In the genomic region with DNA sequence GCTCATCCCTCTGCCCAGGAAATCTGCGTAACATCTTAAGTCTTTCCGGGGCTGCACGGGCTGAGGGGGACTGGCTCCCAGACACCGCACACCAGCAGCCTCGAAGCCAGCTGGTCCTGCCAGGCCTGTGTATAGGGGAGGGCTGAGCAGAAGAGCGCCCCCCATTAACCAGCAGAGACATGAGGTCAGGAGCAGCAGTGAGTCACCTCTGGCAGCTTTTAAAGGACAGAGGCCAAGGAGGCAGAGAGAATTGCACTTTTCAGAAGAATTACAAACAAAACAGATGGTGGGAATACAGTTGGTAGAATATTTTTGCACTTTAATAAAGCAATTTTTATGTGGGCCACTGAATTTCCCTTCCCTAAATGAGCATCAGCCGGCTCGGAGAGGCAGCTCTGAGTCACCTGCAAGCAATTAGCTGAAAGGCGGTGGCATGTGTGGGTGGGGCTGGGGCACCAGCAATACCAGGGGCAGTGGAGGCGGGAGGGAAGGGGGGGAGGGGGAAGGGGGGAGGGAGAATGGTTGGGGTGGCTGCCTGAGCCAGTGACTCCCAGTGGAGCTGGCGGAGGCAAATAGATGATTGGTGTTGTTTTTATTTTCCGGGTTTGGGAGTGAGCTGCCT, we compare ENCODE assay signal across 8 cellular contexts. TPM values are rescaled to one million over a fixed set of nuclear protein-coding genes. Genes with fewer than 3 reads are reported as not detected.
DNase-seq lines count a peak whose midpoint lies in the region; ATAC-seq and TF ChIP-seq lines count a peak whose summit lies in the region.

No MANE protein-coding gene starts in this region.

- H3K27me3 ChIP-seq in foreskin keratinocyte (no peaks in the 10 kb centered on the region), HAP-1 (ENCODE audit: low read depth) (peaks cover 4% of the 10 kb centered on the region; the same call in 1 of the 2 replicates)

- peak; percentile 92 for DNase-seq in A172 (ENCODE audit: low spot score)
- peak; percentile 88 for DNase-seq in HK-2 (ENCODE audit: unreplicated experiment)
- DNase-seq in RKO (ENCODE audit: low spot score), result peak; percentile 57
- DNase-seq in foreskin keratinocyte, result peak; percentile 44 to 70
- no peak for DNase-seq in HAP-1 (ENCODE audit: low spot score in 2 of 2)
- no peak for DNase-seq in NCI-H128 (lab: John Stamatoyannopoulos, UW; ENCODE audit: unreplicated experiment)
- DNase-seq in activated CD4-positive, alpha-beta T cell treated with anti-CD3 and anti-CD28 coated beads, Interleukin-2, amount 50 U/mL, for 1 hour, result no peak

- H3K27ac ChIP-seq in foreskin keratinocyte, result peak overlapping the region; percentile 80

- H3K4me3 ChIP-seq in HAP-1, result no peak overlapping the region

- H3K36me3 ChIP-seq in HAP-1 (replicated peaks), result no peaks in the 10 kb centered on the region

- in situ Hi-C loops in HAP-1 (cut with MboI; ENCODE audit: low sequenced_read_pairs), result no loop called here

- H3K9me3 ChIP-seq in HAP-1, result no peaks in the 10 kb centered on the region

- H3K4me1 ChIP-seq in foreskin keratinocyte (peaks cover 8% of the 10 kb centered on the region), HAP-1 (no peaks in the 10 kb centered on the region)

- peak; percentile 24 for TF ChIP-seq CTCF in foreskin keratinocyte (conservative IDR thresholded peaks at IDR 0.05)

- peak; percentile 70 for ATAC-seq in foreskin keratinocyte
- no peak for ATAC-seq in HG03095 (IDR thresholded peaks at IDR 0.05; ENCODE audit: unreplicated experiment)

RNA-seq across cellular contexts. Expression of gene GOLGA7B, which starts 39.1 kb away (rescaled TPM):
- 1.2 and 1.9 TPM in 2 replicates for total RNA-seq in A172 (2014; rRNA removed; shearing (Covaris generic))
- total RNA-seq in foreskin keratinocyte, result 0.63 and 0.68 TPM in 2 replicates
- 0.66 and 0.90 TPM in 2 replicates for polyA plus RNA-seq in foreskin keratinocyte

Comparison
In these comparisons a context has a peak if more than half of its experiments do, and no peak if none do; other contexts are left out.
1. DNase-seq: peak in A172 (single experiment), HK-2 (single experiment), RKO (single experiment) and foreskin keratinocyte (2 of 2); none in HAP-1 (0 of 2), NCI-H128 (single experiment) and activated CD4-positive, alpha-beta T cell treated with anti-CD3 and anti-CD28 coated beads, Interleukin-2, amount 50 U/mL, for 1 hour (single experiment).